ENCODE assay signal across 8 cellular contexts in the genomic region with DNA sequence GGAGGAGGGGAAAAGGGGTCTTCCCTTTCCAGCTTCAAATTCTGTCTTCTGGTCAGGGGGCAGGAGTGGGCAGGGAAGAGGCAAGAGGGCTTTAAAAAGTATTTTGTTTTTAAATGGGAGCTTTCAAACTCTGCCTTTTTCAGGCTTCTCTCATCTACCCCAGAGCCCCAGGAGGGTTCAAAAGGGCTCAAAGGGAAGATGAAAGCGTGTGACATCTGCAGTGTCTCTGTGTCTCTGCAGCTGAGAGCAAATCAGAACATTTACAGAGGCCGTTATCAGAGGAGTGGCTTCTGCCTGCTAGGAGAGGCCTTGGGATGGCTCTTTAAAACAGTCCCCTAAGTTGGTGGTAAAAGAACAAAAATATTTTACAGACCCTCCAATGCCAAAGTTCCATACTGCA. TPM values are rescaled to one million over a fixed set of nuclear protein-coding genes. Genes with fewer than 3 reads are reported as not detected.
DNase-seq lines count a peak whose midpoint lies in the region; ATAC-seq and TF ChIP-seq lines count a peak whose summit lies in the region.

No MANE protein-coding gene starts in this region.

- peak overlapping the region in 1 of 2 experiments; percentile 75 for H2BK12ac ChIP-seq in mesenchymal stem cell (ENCODE audit: low read length in 2 of 2)

- H3K27me3 Mint-ChIP-seq in activated CD4-positive, alpha-beta T cell treated with anti-CD3 and anti-CD28 coated beads, Interleukin-2, amount 10 ng/mL, durations not matched to agents 7 days and 5 days, result no peaks in the 10 kb centered on the region
- no peaks in the 10 kb centered on the region for H3K27me3 Mint-ChIP-seq in brain

- peak overlapping the region in 1 of 2 experiments; percentile 67 for H3K4me3 ChIP-seq in mesenchymal stem cell (ENCODE audit: insufficient read depth in 1 of 2, low read depth in 1 of 2, low read length in 2 of 2)
- peak overlapping the region; percentile 57 for H3K4me3 ChIP-seq in thymus (ENCODE audit: low read length)

- H3K9ac ChIP-seq in mesenchymal stem cell (ENCODE audit: low read length), result peak overlapping the region; percentile 76

- peaks cover 0 to 8% of the 10 kb centered on the region in 2 experiments for H3K36me3 ChIP-seq in mesenchymal stem cell (ENCODE audit: control insufficient read depth in 1 of 2, insufficient read depth in 2 of 2, low read depth in 1 of 2, low read length in 2 of 2)
- H3K36me3 ChIP-seq in thymus (ENCODE audit: control insufficient read depth, insufficient read depth), result no peaks in the 10 kb centered on the region

- CTCF ChIA-PET in activated CD4-positive, alpha-beta T cell treated with anti-CD3 and anti-CD28 coated beads, Interleukin-2, amount 10 ng/mL, durations not matched to agents 7 days and 5 days (lab: Charles Lee), result interaction anchor here (1.0 to 5.6 kb wide), 5 partner anchors 14 to 39 kb away, joined by 3 to 22 read pairs (median 8); a partner anchor contains a TSS

- no peak for ATAC-seq in HG02763 (IDR thresholded peaks at IDR 0.05; ENCODE audit: unreplicated experiment)

- H4K8ac ChIP-seq in mesenchymal stem cell (ENCODE audit: low read length), result peak overlapping the region; percentile 93

- H3K27me3 ChIP-seq in mesenchymal stem cell (ENCODE audit: control insufficient read depth in 1 of 2, insufficient read depth in 1 of 2, low read length in 2 of 2) (no peaks in the 10 kb centered on the region), thymus (ENCODE audit: control insufficient read depth, insufficient read depth) (no peaks in the 10 kb centered on the region)

- TF ChIP-seq CTCF in brain (conservative IDR thresholded peaks at IDR 0.05), result no peak

- H3K4ac ChIP-seq in mesenchymal stem cell (ENCODE audit: low read depth in 1 of 2, low read length in 2 of 2), result peak overlapping the region; percentile 37 to 84

- peak overlapping the region; percentile 94 to 95 for H3K18ac ChIP-seq in mesenchymal stem cell (ENCODE audit: low read depth in 1 of 2, low read length in 2 of 2)

- peak overlapping the region; percentile 63 for H3K4me3 Mint-ChIP-seq in activated CD4-positive, alpha-beta T cell treated with anti-CD3 and anti-CD28 coated beads, Interleukin-2, amount 10 ng/mL, durations not matched to agents 7 days and 5 days
- peak overlapping the region; percentile 71 to 85 (median 78) for H3K4me3 Mint-ChIP-seq in brain

- peak overlapping the region in 1 of 2 experiments; percentile 36 for H3K14ac ChIP-seq in mesenchymal stem cell (ENCODE audit: low read length in 2 of 2)

- 10% methylated on average over 2 of the region's 2 CpGs for whole genome bisulfite sequencing in mesenchymal stem cell
- WGBS in thymus, result 4% methylated on average over 2 of the region's 2 CpGs

- H2BK120ac ChIP-seq in mesenchymal stem cell (ENCODE audit: low read depth, low read length), result peak overlapping the region; percentile 80

- peak overlapping the region; percentile 93 for H2AK5ac ChIP-seq in mesenchymal stem cell (ENCODE audit: low read length, severe bottlenecking)

- H3K27ac ChIP-seq in mesenchymal stem cell (ENCODE audit: low read length, poor library complexity, severe bottlenecking), result peak overlapping the region; percentile 99
- peak overlapping the region; percentile 98 for H3K27ac ChIP-seq in thymus (ENCODE audit: low read depth)

- H3K9me3 Mint-ChIP-seq in activated CD4-positive, alpha-beta T cell treated with anti-CD3 and anti-CD28 coated beads, Interleukin-2, amount 10 ng/mL, durations not matched to agents 7 days and 5 days, result no peaks in the 10 kb centered on the region
- peaks cover 0 to 5% (median 0%) of the 10 kb centered on the region in 5 experiments for H3K9me3 Mint-ChIP-seq in brain

- peak; percentile 62 for DNase-seq in activated CD4-positive, alpha-beta T cell treated with anti-CD3 and anti-CD28 coated beads, Interleukin-2, amount 10 ng/mL, durations not matched to agents 7 days and 5 days
- DNase-seq in activated CD4-positive, alpha-beta T cell treated with anti-CD3 and anti-CD28 coated beads, Interleukin-2, amount 50 U/mL, for 48 hours, result no peak
- DNase-seq in mesenchymal stem cell (peak; percentile 33), SK-N-DZ (ENCODE audit: low spot score) (no peak), DMS153 treated with DMSO at 0.1 percent for 48 hours (lab: John Stamatoyannopoulos, UW; ENCODE audit: unreplicated experiment) (no peak)

- peak overlapping the region; percentile 17 for H2BK15ac ChIP-seq in mesenchymal stem cell (ENCODE audit: low read depth, poor library complexity, severe bottlenecking)

- peak overlapping the region; percentile 94 for H2BK5ac ChIP-seq in mesenchymal stem cell (ENCODE audit: low read depth, low read length, poor library complexity, severe bottlenecking)

- H3K4me1 ChIP-seq in mesenchymal stem cell (ENCODE audit: control insufficient read depth, insufficient read depth, low read depth, low read length) (peaks cover 56% of the 10 kb centered on the region), thymus (ENCODE audit: control insufficient read depth, insufficient read depth, low read length) (peaks cover 72% of the 10 kb centered on the region)

- peak overlapping the region; percentile 84 for H4K91ac ChIP-seq in mesenchymal stem cell (ENCODE audit: low read length)

- H3K4me2 ChIP-seq in mesenchymal stem cell (ENCODE audit: low read length, poor library complexity, severe bottlenecking), result peak overlapping the region; percentile 24

- POLR2A ChIA-PET in activated CD4-positive, alpha-beta T cell treated with anti-CD3 and anti-CD28 coated beads, Interleukin-2, amount 10 ng/mL, durations not matched to agents 7 days and 5 days (lab: Charles Lee), result interaction anchor here (1.0 kb wide), 1 partner anchor 40 kb away, joined by 3 read pairs; a partner anchor contains a TSS

- H3K4me1 Mint-ChIP-seq in activated CD4-positive, alpha-beta T cell treated with anti-CD3 and anti-CD28 coated beads, Interleukin-2, amount 10 ng/mL, durations not matched to agents 7 days and 5 days, result peaks cover 49% of the 10 kb centered on the region
- peaks cover 98% of the 10 kb centered on the region for H3K4me1 Mint-ChIP-seq in brain

- peak overlapping the region; percentile 85 for H3K27ac Mint-ChIP-seq in activated CD4-positive, alpha-beta T cell treated with anti-CD3 and anti-CD28 coated beads, Interleukin-2, amount 10 ng/mL, durations not matched to agents 7 days and 5 days
- peak overlapping the region; percentile 92 to 98 (median 96) for H3K27ac Mint-ChIP-seq in brain

- no peak overlapping the region for H2AFZ ChIP-seq in mesenchymal stem cell (ENCODE audit: low read depth, low read length)

- peaks cover 5% of the 10 kb centered on the region for H3K79me1 ChIP-seq in mesenchymal stem cell (replicated peaks; ENCODE audit: low read length, poor library complexity, severe bottlenecking)

- peak overlapping the region in 1 of 2 experiments; percentile 65 for H3K23ac ChIP-seq in mesenchymal stem cell (ENCODE audit: low read length in 2 of 2)

- no peaks in the 10 kb centered on the region for H3K9me3 ChIP-seq in mesenchymal stem cell (ENCODE audit: control insufficient read depth, low read length)
- H3K9me3 ChIP-seq in thymus (ENCODE audit: control insufficient read depth), result no peaks in the 10 kb centered on the region

- peaks cover 4% of the 10 kb centered on the region for H3K36me3 Mint-ChIP-seq in activated CD4-positive, alpha-beta T cell treated with anti-CD3 and anti-CD28 coated beads, Interleukin-2, amount 10 ng/mL, durations not matched to agents 7 days and 5 days (ENCODE audit: low read depth)
- H3K36me3 Mint-ChIP-seq in brain, result no peaks in the 10 kb centered on the region

RNA-seq across cellular contexts. Expression of a gene that starts 30.3 kb away (rescaled TPM):
- total RNA-seq in activated CD4-positive, alpha-beta T cell treated with anti-CD3 and anti-CD28 coated beads, Interleukin-2, amount 10 ng/mL, durations not matched to agents 7 days and 5 days, result 10 to 100 TPM; 40.2 to 42.7 TPM
- polyA plus RNA-seq in brain (ENCODE audit: insufficient read depth, low read depth, low replicate concordance) (97.4 TPM), thymus (65.5 TPM)
- polyA plus RNA-seq in mesenchymal stem cell (2013, experiment 1 of 2), result 113 TPM
- polyA plus RNA-seq in mesenchymal stem cell (2013, experiment 2 of 2), result 115 TPM
- 32.2 and 35.3 TPM in 2 replicates for polyA plus RNA-seq in SK-N-DZ (2014; cell fraction: cytosol; rRNA removed)
- 24.5 and 41.7 TPM in 2 replicates for polyA plus RNA-seq in SK-N-DZ (2014; cell fraction: nucleus; rRNA removed)

RNA-seq across cellular contexts. Expression of a gene that starts 39.6 kb away (rescaled TPM):
- 1 to 10 TPM; 4.4 to 5.0 TPM for total RNA-seq in activated CD4-positive, alpha-beta T cell treated with anti-CD3 and anti-CD28 coated beads, Interleukin-2, amount 10 ng/mL, durations not matched to agents 7 days and 5 days
- polyA plus RNA-seq in brain (ENCODE audit: insufficient read depth, low read depth, low replicate concordance) (33.2 TPM), thymus (8.3 TPM)
- 24.6 TPM for polyA plus RNA-seq in mesenchymal stem cell (2013, experiment 1 of 2)
- 25.9 TPM for polyA plus RNA-seq in mesenchymal stem cell (2013, experiment 2 of 2)
- polyA plus RNA-seq in SK-N-DZ (2014; cell fraction: cytosol; rRNA removed), result 18.1 and 18.2 TPM in 2 replicates
- 11.4 and 12.1 TPM in 2 replicates for polyA plus RNA-seq in SK-N-DZ (2014; cell fraction: nucleus; rRNA removed)

RNA-seq across cellular contexts. Expression of a gene that starts 39.9 kb away (rescaled TPM):
- total RNA-seq in activated CD4-positive, alpha-beta T cell treated with anti-CD3 and anti-CD28 coated beads, Interleukin-2, amount 10 ng/mL, durations not matched to agents 7 days and 5 days, result 10 to 100 TPM; 20.7 to 23.6 TPM
- polyA plus RNA-seq in brain (ENCODE audit: insufficient read depth, low read depth, low replicate concordance) (5.7 TPM), thymus (10.8 TPM)
- polyA plus RNA-seq in mesenchymal stem cell (2013, experiment 1 of 2), result 3.8 TPM
- 3.7 TPM for polyA plus RNA-seq in mesenchymal stem cell (2013, experiment 2 of 2)
- polyA plus RNA-seq in SK-N-DZ (2014; cell fraction: cytosol; rRNA removed), result 8.4 and 16.6 TPM in 2 replicates
- 27.1 and 37.8 TPM in 2 replicates for polyA plus RNA-seq in SK-N-DZ (2014; cell fraction: nucleus; rRNA removed)

Comparison
In these comparisons a context has a peak if more than half of its experiments do, and no peak if none do; other contexts are left out.
1. DNase-seq: peak in activated CD4-positive, alpha-beta T cell treated with anti-CD3 and anti-CD28 coated beads, Interleukin-2, amount 10 ng/mL, durations not matched to agents 7 days and 5 days (single experiment) and mesenchymal stem cell (single experiment); none in activated CD4-positive, alpha-beta T cell treated with anti-CD3 and anti-CD28 coated beads, Interleukin-2, amount 50 U/mL, for 48 hours (0 of 2), SK-N-DZ (single experiment) and DMS153 treated with DMSO at 0.1 percent for 48 hours (single experiment).